Comparison of ENCODE assay signal across 1 cellular context in the genomic region with DNA sequence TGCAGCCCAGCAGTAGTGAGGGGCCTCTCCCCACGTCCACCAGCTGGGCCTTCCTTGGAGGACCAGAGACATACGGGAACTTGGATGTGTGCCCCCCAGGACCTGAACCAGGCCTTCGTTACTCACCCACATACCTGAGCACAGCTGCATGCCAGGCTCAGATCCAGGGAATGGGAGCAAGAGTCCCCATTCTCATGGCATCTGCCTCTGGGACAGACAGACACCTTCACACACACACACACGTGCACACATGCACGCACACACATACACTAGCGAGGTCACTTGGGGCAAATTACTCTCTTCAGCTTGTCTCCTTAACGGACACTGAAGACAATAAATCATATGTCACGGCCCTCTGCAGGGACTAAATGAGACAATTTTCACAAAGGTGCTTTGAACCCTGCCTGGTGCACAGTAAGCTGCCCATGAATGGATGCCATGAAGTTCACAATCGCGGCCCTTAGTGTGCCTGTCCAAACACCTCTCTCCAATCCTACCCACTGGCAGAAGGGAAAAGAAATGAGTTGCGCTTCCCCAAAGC.
TF ChIP-seq lines count a peak whose summit lies in the region.

No MANE protein-coding gene starts in this region.

TF ChIP-seq in K562, 482 proteins besides CTCF, POLR2A, EP300 and RAD21 (continued from another document):
- TF ChIP-seq, protein P1, sequence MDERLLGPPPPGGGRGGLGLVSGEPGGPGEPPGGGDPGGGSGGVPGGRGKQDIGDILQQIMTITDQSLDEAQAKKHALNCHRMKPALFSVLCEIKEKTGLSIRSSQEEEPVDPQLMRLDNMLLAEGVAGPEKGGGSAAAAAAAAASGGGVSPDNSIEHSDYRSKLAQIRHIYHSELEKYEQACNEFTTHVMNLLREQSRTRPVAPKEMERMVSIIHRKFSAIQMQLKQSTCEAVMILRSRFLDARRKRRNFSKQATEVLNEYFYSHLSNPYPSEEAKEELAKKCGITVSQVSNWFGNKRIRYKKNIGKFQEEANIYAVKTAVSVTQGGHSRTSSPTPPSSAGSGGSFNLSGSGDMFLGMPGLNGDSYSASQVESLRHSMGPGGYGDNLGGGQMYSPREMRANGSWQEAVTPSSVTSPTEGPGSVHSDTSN (CRISPR knock-in tag; IDR thresholded peaks at IDR 0.05; ENCODE audit: low read depth) = no peak
- TF ChIP-seq, protein P1 (tag; conservative IDR thresholded peaks at IDR 0.05; ENCODE audit: low read depth) = peak; percentile 86
- TF ChIP-seq CBFB (CRISPR knock-in tag; IDR thresholded peaks at IDR 0.05) = no peak
- no peak for TF ChIP-seq SIN3A (IDR thresholded peaks at IDR 0.05; ENCODE audit: borderline replicate concordance in 2 of 2, control insufficient read depth in 1 of 2, low read depth in 2 of 2, low read length in 2 of 2)
- TF ChIP-seq, protein P2, sequence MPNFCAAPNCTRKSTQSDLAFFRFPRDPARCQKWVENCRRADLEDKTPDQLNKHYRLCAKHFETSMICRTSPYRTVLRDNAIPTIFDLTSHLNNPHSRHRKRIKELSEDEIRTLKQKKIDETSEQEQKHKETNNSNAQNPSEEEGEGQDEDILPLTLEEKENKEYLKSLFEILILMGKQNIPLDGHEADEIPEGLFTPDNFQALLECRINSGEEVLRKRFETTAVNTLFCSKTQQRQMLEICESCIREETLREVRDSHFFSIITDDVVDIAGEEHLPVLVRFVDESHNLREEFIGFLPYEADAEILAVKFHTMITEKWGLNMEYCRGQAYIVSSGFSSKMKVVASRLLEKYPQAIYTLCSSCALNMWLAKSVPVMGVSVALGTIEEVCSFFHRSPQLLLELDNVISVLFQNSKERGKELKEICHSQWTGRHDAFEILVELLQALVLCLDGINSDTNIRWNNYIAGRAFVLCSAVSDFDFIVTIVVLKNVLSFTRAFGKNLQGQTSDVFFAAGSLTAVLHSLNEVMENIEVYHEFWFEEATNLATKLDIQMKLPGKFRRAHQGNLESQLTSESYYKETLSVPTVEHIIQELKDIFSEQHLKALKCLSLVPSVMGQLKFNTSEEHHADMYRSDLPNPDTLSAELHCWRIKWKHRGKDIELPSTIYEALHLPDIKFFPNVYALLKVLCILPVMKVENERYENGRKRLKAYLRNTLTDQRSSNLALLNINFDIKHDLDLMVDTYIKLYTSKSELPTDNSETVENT (CRISPR knock-in tag; IDR thresholded peaks at IDR 0.05) = no peak
- no peak for TF ChIP-seq ZNF584 (CRISPR knock-in tag; IDR thresholded peaks at IDR 0.05; ENCODE audit: low read depth)
- TF ChIP-seq ZNF175 (CRISPR knock-in tag; IDR thresholded peaks at IDR 0.05; ENCODE audit: low read depth) = no peak
- 0 out of 2 replicates have a peak, but pooled peaks have one; percentile 6 for TF ChIP-seq RBFOX2 (IDR thresholded peaks at IDR 0.05; ENCODE audit: low read depth, low read length)
- TF ChIP-seq POLR2AphosphoS2 (IDR thresholded peaks at IDR 0.05; ENCODE audit: low read length) = no peak
- no peak for TF ChIP-seq OTX1 (CRISPR knock-in tag; IDR thresholded peaks at IDR 0.05)
- no peak for TF ChIP-seq GABPB2 (CRISPR knock-in tag; conservative IDR thresholded peaks at IDR 0.05)
- TF ChIP-seq, protein P3, sequence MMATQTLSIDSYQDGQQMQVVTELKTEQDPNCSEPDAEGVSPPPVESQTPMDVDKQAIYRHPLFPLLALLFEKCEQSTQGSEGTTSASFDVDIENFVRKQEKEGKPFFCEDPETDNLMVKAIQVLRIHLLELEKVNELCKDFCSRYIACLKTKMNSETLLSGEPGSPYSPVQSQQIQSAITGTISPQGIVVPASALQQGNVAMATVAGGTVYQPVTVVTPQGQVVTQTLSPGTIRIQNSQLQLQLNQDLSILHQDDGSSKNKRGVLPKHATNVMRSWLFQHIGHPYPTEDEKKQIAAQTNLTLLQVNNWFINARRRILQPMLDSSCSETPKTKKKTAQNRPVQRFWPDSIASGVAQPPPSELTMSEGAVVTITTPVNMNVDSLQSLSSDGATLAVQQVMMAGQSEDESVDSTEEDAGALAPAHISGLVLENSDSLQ (IDR thresholded peaks at IDR 0.05) = peak; percentile 68
- no peak for TF ChIP-seq RFX1 (IDR thresholded peaks at IDR 0.05)
- peak; percentile 73 for TF ChIP-seq MEIS2 (IDR thresholded peaks at IDR 0.05; ENCODE audit: partially characterized antibody)
